11 cellular contexts compared by ENCODE assay signal in genomic region chr14:89364316-89364715, GRCh38. TPM values are rescaled to one million over a fixed set of nuclear protein-coding genes. Genes with fewer than 3 reads are reported as not detected.
DNase-seq lines count a peak whose midpoint lies in the region; ATAC-seq and TF ChIP-seq lines count a peak whose summit lies in the region.
"Had no signal": no experiment of that assay in that cellular context is flagged by ENCODE, and none has a peak within 500 bp of the region (broad histone marks: within the 10 kb centered on the region; RNA-seq: fewer than 3 reads in every experiment).

No MANE protein-coding gene starts in this region.

- peaks cover 4% of the 10 kb centered on the region; the same call in 1 of the 2 replicates for H4K20me1 ChIP-seq in BLaER1
- H4K20me1 ChIP-seq in SU-DHL-6 (ENCODE audit: low read depth, low read length) = no peaks in the 10 kb centered on the region

- H3K27ac ChIP-seq in BLaER1 = peak overlapping the region; percentile 78
- no peak overlapping the region for H3K27ac ChIP-seq in CD8-positive, alpha-beta memory T cell (ENCODE audit: low read depth, low read length)
- H3K27ac ChIP-seq in SU-DHL-6 (ENCODE audit: low read depth, low read length) = peak overlapping the region; percentile 97
- peak overlapping the region; percentile 62 for H3K27ac ChIP-seq in effector memory CD4-positive, alpha-beta T cell (ENCODE audit: insufficient read depth, low read length, poor library complexity, severe bottlenecking)
- no peak overlapping the region for H3K27ac ChIP-seq in aorta (ENCODE audit: low read depth in 1 of 2, low read length in 2 of 2)
- H3K27ac ChIP-seq: foreskin keratinocyte had no signal

- H3K9me3 ChIP-seq in BLaER1 (peaks cover 12% of the 10 kb centered on the region; the same call in 1 of the 2 replicates), SU-DHL-6 (ENCODE audit: insufficient read depth, low read length) (no peaks in the 10 kb centered on the region), aorta (ENCODE audit: control insufficient read depth, low read length) (no peaks in the 10 kb centered on the region)
- H3K9me3 ChIP-seq in CD8-positive, alpha-beta memory T cell (ENCODE audit: low read length) = no peaks in the 10 kb centered on the region
- H3K9me3 ChIP-seq in effector memory CD4-positive, alpha-beta T cell (ENCODE audit: control insufficient read depth, low read length) = no peaks in the 10 kb centered on the region

- ATAC-seq in HG03108 (IDR thresholded peaks at IDR 0.05; ENCODE audit: unreplicated experiment) (no peak), aorta (ENCODE audit: low FRiP score) (no peak)
- ATAC-seq: foreskin keratinocyte had no signal

- POLR2A ChIA-PET in CD8-positive, alpha-beta memory T cell (lab: Charles Lee) = no interaction called here

- TF ChIP-seq CTCF in SU-DHL-6 (IDR thresholded peaks at IDR 0.05; ENCODE audit: insufficient read depth, low read length, poor library complexity, severe bottlenecking) = no peak

- intact Hi-C loops in aorta (cut with DNase I) = no loop called here

- H3K27ac Mint-ChIP-seq in CD8-positive, alpha-beta memory T cell = peak overlapping the region in 7 of 8 donors; percentile 70 to 95 (median 90)

- no peaks in the 10 kb centered on the region for H3K27me3 Mint-ChIP-seq in CD8-positive, alpha-beta memory T cell

- H2AFZ ChIP-seq in SU-DHL-6 (ENCODE audit: low read depth, low read length, severe bottlenecking) = no peak overlapping the region

- H3K4me2 ChIP-seq in BLaER1 (peak overlapping the region; percentile 95), SU-DHL-6 (ENCODE audit: low read depth, low read length, poor library complexity, severe bottlenecking) (peak overlapping the region; percentile 87)

- H3K9ac ChIP-seq in BLaER1 = peak overlapping the region; percentile 71
- peak overlapping the region; percentile 59 for H3K9ac ChIP-seq in SU-DHL-6 (ENCODE audit: low read length)

- 79 to 82% methylated on average over 3 of the region's 3 CpGs for WGBS in aorta, 2 donors

- H3F3A ChIP-seq in SU-DHL-6 (ENCODE audit: insufficient read depth) = peaks cover 31% of the 10 kb centered on the region

- CTCF ChIA-PET in CD8-positive, alpha-beta memory T cell (lab: Charles Lee) = interaction anchor here (0.6 kb wide), 1 partner anchor 129 kb away, joined by 3 read pairs; no protein-coding TSS in a partner anchor

- peaks cover 16% of the 10 kb centered on the region for H3K36me3 ChIP-seq in BLaER1
- peaks cover 7% of the 10 kb centered on the region for H3K36me3 ChIP-seq in CD8-positive, alpha-beta memory T cell (ENCODE audit: insufficient read depth, low read length)
- H3K36me3 ChIP-seq in SU-DHL-6 (ENCODE audit: low read length) = no peaks in the 10 kb centered on the region
- H3K36me3 ChIP-seq in effector memory CD4-positive, alpha-beta T cell (ENCODE audit: control insufficient read depth, insufficient read depth, low read length) = no peaks in the 10 kb centered on the region
- no peaks in the 10 kb centered on the region for H3K36me3 ChIP-seq in aorta (ENCODE audit: control insufficient read depth in 1 of 2, insufficient read depth in 2 of 2, low read length in 1 of 2)

- H3K79me2 ChIP-seq in SU-DHL-6 (ENCODE audit: insufficient read depth, low read length) = peaks cover 68% of the 10 kb centered on the region

- DNase-seq in CD8-positive, alpha-beta memory T cell = no peak
- DNase-seq in effector memory CD4-positive, alpha-beta T cell = no peak
- DNase-seq in aorta = no peak
- DNase-seq in mesenteric fat pad (ENCODE audit: low spot score) = no peak
- DNase-seq: COR-L47, foreskin keratinocyte, NCI-H1436 treated with DMSO at 0.1 percent for 48 hours, NCI-H748 treated with DMSO at 0.1 percent for 48 hours had no signal

- H3K4me3 ChIP-seq in BLaER1 (peak overlapping the region; percentile 56), SU-DHL-6 (ENCODE audit: insufficient read depth, low read length, poor library complexity, severe bottlenecking) (peak overlapping the region; percentile 48), aorta (ENCODE audit: low read length in 2 of 2) (no peak overlapping the region)
- H3K4me3 ChIP-seq in CD8-positive, alpha-beta memory T cell (ENCODE audit: low read length) = peak overlapping the region; percentile 50
- peak overlapping the region; percentile 20 for H3K4me3 ChIP-seq in effector memory CD4-positive, alpha-beta T cell (ENCODE audit: insufficient read depth, low read depth, low read length, poor library complexity, severe bottlenecking)

- H3K27me3 ChIP-seq in BLaER1 = no peaks in the 10 kb centered on the region
- no peaks in the 10 kb centered on the region for H3K27me3 ChIP-seq in CD8-positive, alpha-beta memory T cell (ENCODE audit: insufficient read depth, low read length, poor library complexity, severe bottlenecking)
- no peaks in the 10 kb centered on the region for H3K27me3 ChIP-seq in SU-DHL-6 (ENCODE audit: low read length)
- no peaks in the 10 kb centered on the region for H3K27me3 ChIP-seq in effector memory CD4-positive, alpha-beta T cell (replicated peaks; ENCODE audit: control insufficient read depth, insufficient read depth, low read length, poor library complexity, severe bottlenecking)
- no peaks in the 10 kb centered on the region for H3K27me3 ChIP-seq in aorta (ENCODE audit: control insufficient read depth in 1 of 2, insufficient read depth in 2 of 2, low read length in 1 of 2)
- H3K27me3 ChIP-seq: foreskin keratinocyte had no signal

- peaks cover under 1 to 4% (median 4%) of the 10 kb centered on the region in 3 donors for H3K36me3 Mint-ChIP-seq in CD8-positive, alpha-beta memory T cell

- H3K9me2 ChIP-seq in SU-DHL-6 (replicated peaks; ENCODE audit: insufficient read depth, low read length) = no peaks in the 10 kb centered on the region

- peaks cover 0 to 8% (median 4%) of the 10 kb centered on the region in 5 donors for H3K9me3 Mint-ChIP-seq in CD8-positive, alpha-beta memory T cell

- peak overlapping the region; percentile 36 to 88 (median 82) for H3K4me3 Mint-ChIP-seq in CD8-positive, alpha-beta memory T cell

- H3K4me1 ChIP-seq in BLaER1 = peaks cover 72% of the 10 kb centered on the region
- peaks cover 38% of the 10 kb centered on the region for H3K4me1 ChIP-seq in CD8-positive, alpha-beta memory T cell (ENCODE audit: insufficient read depth, low read length)
- peaks cover 6% of the 10 kb centered on the region for H3K4me1 ChIP-seq in effector memory CD4-positive, alpha-beta T cell (ENCODE audit: control insufficient read depth, insufficient read depth, low read length, poor library complexity, severe bottlenecking)
- peaks cover 2 to 6% of the 10 kb centered on the region in 2 donors for H3K4me1 ChIP-seq in aorta (ENCODE audit: control insufficient read depth in 1 of 2, insufficient read depth in 2 of 2, low read length in 2 of 2)
- H3K4me1 ChIP-seq: foreskin keratinocyte had no signal

- peaks cover 48 to 71% (median 57%) of the 10 kb centered on the region in 3 donors for H3K4me1 Mint-ChIP-seq in CD8-positive, alpha-beta memory T cell

RNA-seq across cellular contexts. Expression of gene FOXN3, which starts 52.7 kb away (rescaled TPM):
- 10 to 100 TPM; 73.9 to 74.8 TPM for total RNA-seq in CD8-positive, alpha-beta memory T cell
- polyA plus RNA-seq in CD8-positive, alpha-beta memory T cell = 136 TPM
- total RNA-seq in aorta = 100 to 1,000 TPM; 150 to 225 TPM
- 10 to 100 TPM; 21.4 to 51.8 TPM for polyA plus RNA-seq in aorta
- total RNA-seq in mesenteric fat pad = 136 TPM

Comparison
In these comparisons a context has a peak if more than half of its experiments do, and no peak if none do; other contexts are left out.
1. H3K27ac ChIP-seq: peak in BLaER1 (single experiment), SU-DHL-6 (single experiment) and effector memory CD4-positive, alpha-beta T cell (single experiment); none in CD8-positive, alpha-beta memory T cell (single experiment) and aorta (0 of 2).
2. H3K4me3 ChIP-seq: peak in BLaER1 (single experiment), CD8-positive, alpha-beta memory T cell (single experiment), SU-DHL-6 (single experiment) and effector memory CD4-positive, alpha-beta T cell (single experiment); none in aorta (0 of 2).